Comparison of ENCODE assay signal across 1 cellular context in genomic region chr20:44521484-44522481, GRCh38.
TF ChIP-seq lines count a peak whose summit lies in the region.

SERINC3 (minus strand) TSS chr20:44522070; CDS start chr20:44521951, 119 bp downstream.

TF ChIP-seq in K562, 482 proteins besides CTCF, POLR2A, EP300 and RAD21 (continued from another document and continues in another):
- 0 out of 2 replicates have a peak, but pooled peaks have one; percentile 61 for TF ChIP-seq ZBTB2 (IDR thresholded peaks at IDR 0.05)
- no peak for TF ChIP-seq PHB (CRISPR knock-in tag; IDR thresholded peaks at IDR 0.05)
- TF ChIP-seq ZNF766 (CRISPR knock-in tag; conservative IDR thresholded peaks at IDR 0.05), result peak; percentile 57; the same call in 1 of the 2 replicates
- TF ChIP-seq MAFG (tag; conservative IDR thresholded peaks at IDR 0.05), result no peak
- peak; percentile 77 for TF ChIP-seq POLR2B (IDR thresholded peaks at IDR 0.05; ENCODE audit: low read depth, partially characterized antibody)
- TF ChIP-seq CTBP1 (IDR thresholded peaks at IDR 0.05; ENCODE audit: borderline replicate concordance), result peak; percentile 87
- TF ChIP-seq CEBPG (CRISPR knock-in tag; IDR thresholded peaks at IDR 0.05), result peak; percentile 52; the same call in 1 of the 2 replicates
- TF ChIP-seq CEBPG (tag; conservative IDR thresholded peaks at IDR 0.05 in 1 of 2, IDR thresholded peaks at IDR 0.05 in 1 of 2), result peak; percentile 20 to 74; a peak in 3 of 4 replicates
- 0 out of 2 replicates have a peak, but pooled peaks have one; percentile 41 for TF ChIP-seq RB1 (IDR thresholded peaks at IDR 0.05; ENCODE audit: low read depth)
- TF ChIP-seq RREB1 (CRISPR knock-in tag; IDR thresholded peaks at IDR 0.05), result peak; percentile 33; the same call in 1 of the 2 replicates
- peak; percentile 73 for TF ChIP-seq POLR2AphosphoS5 (IDR thresholded peaks at IDR 0.05; ENCODE audit: control insufficient read depth, insufficient read depth, low read depth, low read length)
- TF ChIP-seq TEAD1 (CRISPR knock-in tag; IDR thresholded peaks at IDR 0.05), result peak in 1 of 2 experiments; percentile 31; a peak in 1 of 4 replicates
- peak; percentile 24; the same call in 1 of the 2 replicates for TF ChIP-seq AFF4 (CRISPR knock-in tag; IDR thresholded peaks at IDR 0.05)
- peak; percentile 89 for TF ChIP-seq ETV1 (tag; conservative IDR thresholded peaks at IDR 0.05; ENCODE audit: low read depth)
- TF ChIP-seq FOSL1 (tag; conservative IDR thresholded peaks at IDR 0.05), result peak; percentile 68
- TF ChIP-seq ZFP91 (CRISPR knock-in tag; IDR thresholded peaks at IDR 0.05), result 0 out of 2 replicates have a peak, but pooled peaks have one; percentile 33
- peak; percentile 67 for TF ChIP-seq POLR2H (tag; IDR thresholded peaks at IDR 0.05; ENCODE audit: low read depth)
- TF ChIP-seq SIN3A (IDR thresholded peaks at IDR 0.05; ENCODE audit: borderline replicate concordance in 2 of 2, control insufficient read depth in 1 of 2, low read depth in 2 of 2, low read length in 2 of 2), result peak; percentile 61 to 89; a peak in 2 of 4 replicates
- peak; percentile 48 for TF ChIP-seq HMGN3 (IDR thresholded peaks at IDR 0.05; ENCODE audit: borderline replicate concordance, extremely low read depth, insufficient read length, low read depth, low read length)
- peak; percentile 94 for TF ChIP-seq CREM (IDR thresholded peaks at IDR 0.05; ENCODE audit: low read depth)
- peak; percentile 88 for TF ChIP-seq PKNOX1 (IDR thresholded peaks at IDR 0.05)
- peak; percentile 83 for TF ChIP-seq ZBTB40 (IDR thresholded peaks at IDR 0.05)
- TF ChIP-seq ZBTB40 (CRISPR knock-in tag; IDR thresholded peaks at IDR 0.05), result no peak
- TF ChIP-seq ZKSCAN1 (IDR thresholded peaks at IDR 0.05; ENCODE audit: low read depth, low read length), result 0 out of 2 replicates have a peak, but pooled peaks have one; percentile 12
- TF ChIP-seq GATAD2B (IDR thresholded peaks at IDR 0.05; ENCODE audit: borderline replicate concordance), result no peak
- TF ChIP-seq MNT (conservative IDR thresholded peaks at IDR 0.05), result peak; percentile 67 to 84; a peak in 3 of 4 replicates
- TF ChIP-seq ZNF146 (CRISPR knock-in tag; IDR thresholded peaks at IDR 0.05; ENCODE audit: unreplicated experiment), result peak; percentile 12
